In the genomic region with DNA sequence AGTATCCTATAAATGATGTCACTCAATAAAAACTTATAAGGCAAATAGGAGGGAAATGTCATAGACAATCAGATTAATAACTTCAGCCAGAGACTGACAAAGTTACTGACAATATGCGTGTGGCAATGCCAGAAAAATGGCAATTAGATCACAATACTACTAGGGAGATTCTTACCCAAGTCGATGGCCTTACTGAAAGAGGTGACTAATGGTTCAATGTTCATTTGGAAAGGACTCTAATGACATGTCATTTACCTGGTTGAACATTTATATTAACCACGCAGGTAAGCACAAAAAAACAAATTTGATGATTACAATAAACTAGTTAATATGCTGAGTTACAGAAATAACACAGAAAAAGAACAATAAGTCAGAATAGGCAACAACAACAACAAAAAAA, we compare ENCODE assay signal across 3 cellular contexts.
A peak's percentile ranks its signal among the peaks of the same experiment; 100 is the strongest.
TF ChIP-seq lines count a peak whose summit lies in the region.

No MANE protein-coding gene starts in this region.

TF ChIP-seq in liver, 16 proteins besides CTCF, POLR2A, EP300 and RAD21:
- TF ChIP-seq RXRA (IDR thresholded peaks at IDR 0.05) (peak; percentile 61 to 74), TAF1 (conservative IDR thresholded peaks at IDR 0.05) (no peak), GABPA (IDR thresholded peaks at IDR 0.05 in 1 of 2, conservative IDR thresholded peaks at IDR 0.05 in 1 of 2) (no peak), YY1 (IDR thresholded peaks at IDR 0.05) (peak; percentile 56), HNF4A (conservative IDR thresholded peaks at IDR 0.05) (peak; percentile 76 to 88), JUND (IDR thresholded peaks at IDR 0.05) (peak; percentile 88 to 97), HNF4G (IDR thresholded peaks at IDR 0.05) (peak; percentile 49), SP1 (IDR thresholded peaks at IDR 0.05) (peak; percentile 48)
- TF ChIP-seq, protein P1, sequence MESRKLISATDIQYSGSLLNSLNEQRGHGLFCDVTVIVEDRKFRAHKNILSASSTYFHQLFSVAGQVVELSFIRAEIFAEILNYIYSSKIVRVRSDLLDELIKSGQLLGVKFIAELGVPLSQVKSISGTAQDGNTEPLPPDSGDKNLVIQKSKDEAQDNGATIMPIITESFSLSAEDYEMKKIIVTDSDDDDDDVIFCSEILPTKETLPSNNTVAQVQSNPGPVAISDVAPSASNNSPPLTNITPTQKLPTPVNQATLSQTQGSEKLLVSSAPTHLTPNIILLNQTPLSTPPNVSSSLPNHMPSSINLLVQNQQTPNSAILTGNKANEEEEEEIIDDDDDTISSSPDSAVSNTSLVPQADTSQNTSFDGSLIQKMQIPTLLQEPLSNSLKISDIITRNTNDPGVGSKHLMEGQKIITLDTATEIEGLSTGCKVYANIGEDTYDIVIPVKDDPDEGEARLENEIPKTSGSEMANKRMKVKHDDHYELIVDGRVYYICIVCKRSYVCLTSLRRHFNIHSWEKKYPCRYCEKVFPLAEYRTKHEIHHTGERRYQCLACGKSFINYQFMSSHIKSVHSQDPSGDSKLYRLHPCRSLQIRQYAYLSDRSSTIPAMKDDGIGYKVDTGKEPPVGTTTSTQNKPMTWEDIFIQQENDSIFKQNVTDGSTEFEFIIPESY (IDR thresholded peaks at IDR 0.05), result peak; percentile 56
- TF ChIP-seq, protein P2, sequence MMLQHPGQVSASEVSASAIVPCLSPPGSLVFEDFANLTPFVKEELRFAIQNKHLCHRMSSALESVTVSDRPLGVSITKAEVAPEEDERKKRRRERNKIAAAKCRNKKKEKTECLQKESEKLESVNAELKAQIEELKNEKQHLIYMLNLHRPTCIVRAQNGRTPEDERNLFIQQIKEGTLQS (IDR thresholded peaks at IDR 0.05), result peak; percentile 85

TF ChIP-seq in HepG2, 621 proteins besides CTCF, POLR2A, EP300 and RAD21:
- 0 out of 4 replicates have a peak, but pooled peaks of 1 of the 2 experiments have one; percentile 7 for TF ChIP-seq MAFK (conservative IDR thresholded peaks at IDR 0.05 in 1 of 2, IDR thresholded peaks at IDR 0.05 in 1 of 2; ENCODE audit: low read length in 2 of 2)
- TF ChIP-seq, protein P3, sequence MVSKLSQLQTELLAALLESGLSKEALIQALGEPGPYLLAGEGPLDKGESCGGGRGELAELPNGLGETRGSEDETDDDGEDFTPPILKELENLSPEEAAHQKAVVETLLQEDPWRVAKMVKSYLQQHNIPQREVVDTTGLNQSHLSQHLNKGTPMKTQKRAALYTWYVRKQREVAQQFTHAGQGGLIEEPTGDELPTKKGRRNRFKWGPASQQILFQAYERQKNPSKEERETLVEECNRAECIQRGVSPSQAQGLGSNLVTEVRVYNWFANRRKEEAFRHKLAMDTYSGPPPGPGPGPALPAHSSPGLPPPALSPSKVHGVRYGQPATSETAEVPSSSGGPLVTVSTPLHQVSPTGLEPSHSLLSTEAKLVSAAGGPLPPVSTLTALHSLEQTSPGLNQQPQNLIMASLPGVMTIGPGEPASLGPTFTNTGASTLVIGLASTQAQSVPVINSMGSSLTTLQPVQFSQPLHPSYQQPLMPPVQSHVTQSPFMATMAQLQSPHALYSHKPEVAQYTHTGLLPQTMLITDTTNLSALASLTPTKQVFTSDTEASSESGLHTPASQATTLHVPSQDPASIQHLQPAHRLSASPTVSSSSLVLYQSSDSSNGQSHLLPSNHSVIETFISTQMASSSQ (IDR thresholded peaks at IDR 0.05; ENCODE audit: low read depth), result no peak
- TF ChIP-seq, protein P3 (CRISPR knock-in tag; IDR thresholded peaks at IDR 0.05; ENCODE audit: borderline replicate concordance), result no peak

TF ChIP-seq in WTC11, 78 proteins besides CTCF, POLR2A, EP300 and RAD21:
- no peak for TF ChIP-seq GTF2I (CRISPR knock-in tag; conservative IDR thresholded peaks at IDR 0.05)
- TF ChIP-seq, protein P4, sequence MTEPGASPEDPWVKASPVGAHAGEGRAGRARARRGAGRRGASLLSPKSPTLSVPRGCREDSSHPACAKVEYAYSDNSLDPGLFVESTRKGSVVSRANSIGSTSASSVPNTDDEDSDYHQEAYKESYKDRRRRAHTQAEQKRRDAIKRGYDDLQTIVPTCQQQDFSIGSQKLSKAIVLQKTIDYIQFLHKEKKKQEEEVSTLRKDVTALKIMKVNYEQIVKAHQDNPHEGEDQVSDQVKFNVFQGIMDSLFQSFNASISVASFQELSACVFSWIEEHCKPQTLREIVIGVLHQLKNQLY (CRISPR knock-in tag; IDR thresholded peaks at IDR 0.05), result no peak
- no peak for TF ChIP-seq CREB1 (CRISPR knock-in tag; IDR thresholded peaks at IDR 0.05)
